In genomic region chr7:24795407-24795767, GRCh38 we compare ENCODE assay signal across 1 cellular context.
A peak's percentile ranks its signal among the peaks of the same experiment; 100 is the strongest.
TF ChIP-seq lines count a peak whose summit lies in the region.

No MANE protein-coding gene starts in this region.

TF ChIP-seq in HepG2, 621 proteins besides CTCF, POLR2A, EP300 and RAD21 (continued from another document and continues in another):
- TF ChIP-seq ZNF234 (CRISPR knock-in tag; conservative IDR thresholded peaks at IDR 0.05) (no peak), ZBTB46 (CRISPR knock-in tag; IDR thresholded peaks at IDR 0.05; ENCODE audit: borderline replicate concordance) (no peak), MED1 (CRISPR knock-in tag; IDR thresholded peaks at IDR 0.05) (peak; percentile 48; the same call in 1 of the 2 replicates), NFATC3 (CRISPR knock-in tag; IDR thresholded peaks at IDR 0.05) (no peak), MEIS1 (CRISPR knock-in tag; IDR thresholded peaks at IDR 0.05; ENCODE audit: borderline replicate concordance) (no peak), ZHX1 (CRISPR knock-in tag; IDR thresholded peaks at IDR 0.05; ENCODE audit: low read depth) (no peak), NONO (IDR thresholded peaks at IDR 0.05) (no peak), NONO (CRISPR knock-in tag; conservative IDR thresholded peaks at IDR 0.05) (0 out of 2 replicates have a peak, but pooled peaks have one; percentile 26), HNF1A (IDR thresholded peaks at IDR 0.05; ENCODE audit: low read depth) (peak; percentile 62), HNF1A (CRISPR knock-in tag; IDR thresholded peaks at IDR 0.05; ENCODE audit: borderline replicate concordance) (no peak), RERE (CRISPR knock-in tag; IDR thresholded peaks at IDR 0.05; ENCODE audit: low read depth) (no peak), EZH2 (conservative IDR thresholded peaks at IDR 0.05; ENCODE audit: low read depth, low read length) (no peak), HDAC6 (IDR thresholded peaks at IDR 0.05; ENCODE audit: low read depth, low read length) (no peak), ZNF672 (CRISPR knock-in tag; IDR thresholded peaks at IDR 0.05) (no peak), SOX5 (CRISPR knock-in tag; IDR thresholded peaks at IDR 0.05; ENCODE audit: borderline replicate concordance) (peak; percentile 38; the same call in 1 of the 2 replicates), SRF (IDR thresholded peaks at IDR 0.05; ENCODE audit: low read depth, low read length) (no peak), THAP7 (CRISPR knock-in tag; IDR thresholded peaks at IDR 0.05) (no peak), TRIM22 (IDR thresholded peaks at IDR 0.05) (no peak), ZNF777 (CRISPR knock-in tag; IDR thresholded peaks at IDR 0.05) (no peak), DMTF1 (CRISPR knock-in tag; IDR thresholded peaks at IDR 0.05) (no peak), ZC3H4 (CRISPR knock-in tag; IDR thresholded peaks at IDR 0.05; ENCODE audit: borderline replicate concordance) (no peak), STAT5B (CRISPR knock-in tag; IDR thresholded peaks at IDR 0.05) (no peak), PHF8 (CRISPR knock-in tag; IDR thresholded peaks at IDR 0.05) (0 out of 2 replicates have a peak, but pooled peaks have one; percentile 13), DMAP1 (CRISPR knock-in tag; IDR thresholded peaks at IDR 0.05) (peak; percentile 29; the same call in 1 of the 2 replicates), ZMYM2 (CRISPR knock-in tag; IDR thresholded peaks at IDR 0.05) (no peak), SNAPC5 (CRISPR knock-in tag; IDR thresholded peaks at IDR 0.05; ENCODE audit: borderline replicate concordance) (no peak), ZBTB44 (CRISPR knock-in tag; IDR thresholded peaks at IDR 0.05) (no peak), ZNF275 (CRISPR knock-in tag; IDR thresholded peaks at IDR 0.05; ENCODE audit: borderline replicate concordance) (no peak), E2F5 (CRISPR knock-in tag; conservative IDR thresholded peaks at IDR 0.05) (no peak), TARDBP (CRISPR knock-in tag; IDR thresholded peaks at IDR 0.05) (no peak)
